Comparison of ENCODE assay signal across 16 cellular contexts in genomic region chr4:1375761-1376322, GRCh38. TPM values are rescaled to one million over a fixed set of nuclear protein-coding genes. Genes with fewer than 3 reads are reported as not detected.
"Had no signal": no experiment of that assay in that cellular context is flagged by ENCODE, and none has a peak within 500 bp of the region (broad histone marks: within the 10 kb centered on the region; RNA-seq: fewer than 3 reads in every experiment).

No MANE protein-coding gene starts in this region.

- H3K9me3 ChIP-seq: SK-N-SH, thoracic aorta had no signal

- H3K4me2 ChIP-seq: SK-N-SH had no signal

- H3K9ac ChIP-seq: SK-N-SH had no signal

- H3K27me3 ChIP-seq: cardiac muscle cell had no signal

- H3K27ac ChIP-seq: cardiac muscle cell, thoracic aorta had no signal

- H3K4me3 ChIP-seq: cardiac muscle cell, lung, thoracic aorta had no signal

- DNase-seq: activated CD4-positive, alpha-beta T cell treated with anti-CD3 and anti-CD28 coated beads for 1 hour; activated CD4-positive, alpha-beta T cell treated with anti-CD3 and anti-CD28 coated beads, Interleukin-2, amount 50 U/mL, for 48 hours; activated naive CD4-positive, alpha-beta T cell treated with anti-CD3 and anti-CD28 coated beads for 36 hours; midbrain; SK-N-SH; T-cell; T-helper 9 cell had no signal

- H3K36me3 ChIP-seq: cardiac muscle cell had no signal

- ATAC-seq: activated T-helper 17 cell treated with anti-CD3 and anti-CD28 coated beads, Interleukin-2, amount 50 U/mL, for 72 hours; right cardiac atrium; T-cell had no signal

RNA-seq across cellular contexts. Expression of gene NKX1-1, which starts 30.4 kb away (rescaled TPM):
- total RNA-seq: activated naive CD4-positive, alpha-beta T cell treated with anti-CD3 and anti-CD28 coated beads for 36 hours; activated T-helper 17 cell treated with anti-CD3 and anti-CD28 coated beads, Interleukin-2, amount 50 U/mL, for 72 hours; cardiac muscle cell; lung; myocyte; neural crest cell; progenitor cell of endocrine pancreas; right cardiac atrium; T-cell; thoracic aorta; urinary bladder had no signal
